8 cellular contexts compared by ENCODE assay signal in genomic region chr11:65078151-65078550, GRCh38. TPM values are rescaled to one million over a fixed set of nuclear protein-coding genes. Genes with fewer than 3 reads are reported as not detected.
A peak's percentile ranks its signal among the peaks of the same experiment; 100 is the strongest.
DNase-seq lines count a peak whose midpoint lies in the region; TF ChIP-seq lines count a peak whose summit lies in the region.

No MANE protein-coding gene starts in this region.

- no peaks in the 10 kb centered on the region for H3K27me3 ChIP-seq in CD4-positive, alpha-beta memory T cell (ENCODE audit: insufficient read depth, low read length)

- TF ChIP-seq CTCF in HEK293 (tag by site-specific recombination; IDR thresholded peaks at IDR 0.05) = peak; percentile 36

- in situ Hi-C loops in SK-MEL-5 (cut with HindIII; ENCODE audit: low pct_unique_long_range_greater_than_20kb, low sequenced_read_pairs) = no loop called here

- H3K4me3 ChIP-seq in CD4-positive, alpha-beta memory T cell (ENCODE audit: low read length in 2 of 2) = no peak overlapping the region
- no peak overlapping the region for H3K4me3 ChIP-seq in HEK293 (ENCODE audit: low read depth, low read length)

- CTCF ChIA-PET in CD4-positive, alpha-beta memory T cell (lab: Charles Lee; ENCODE audit: partially characterized antibody) = interaction anchor here (0.7 to 9.5 kb wide), 8 partner anchors 10 to 66 kb away, joined by 3 to 57 read pairs (median 4); partner anchors contain the start of genes ARL2, SAC3D1 and SYVN1
- CTCF ChIA-PET in HEK293 (lab: Yijun Ruan, JAX) = interaction anchor here (0.6 to 1.5 kb wide), 9 partner anchors 8 to 225 kb away, joined by 3 to 6 read pairs (median 4); partner anchors contain the start of genes NAALADL1 and SAC3D1

- H3K27me3 Mint-ChIP-seq in CD4-positive, alpha-beta memory T cell = no peaks in the 10 kb centered on the region
- H3K27me3 Mint-ChIP-seq in immature natural killer cell (ENCODE audit: low read depth in 3 of 3) = peaks cover 0 to 7% (median 5%) of the 10 kb centered on the region in 3 donors

- H3K4me1 ChIP-seq in CD4-positive, alpha-beta memory T cell (ENCODE audit: insufficient read depth, low read length) = peaks cover 18% of the 10 kb centered on the region
- H3K4me1 ChIP-seq in HEK293 (ENCODE audit: control insufficient read depth, insufficient read depth, low read length) = peaks cover 3% of the 10 kb centered on the region; the same call in 1 of the 2 replicates

- peak overlapping the region; percentile 35 for H3K27ac ChIP-seq in CD4-positive, alpha-beta memory T cell (ENCODE audit: low read depth, low read length)
- H3K27ac ChIP-seq in HEK293 (ENCODE audit: extremely low read depth, low read depth, low read length) = no peak overlapping the region

- peak; percentile 71 to 75 (median 72) for DNase-seq in CD4-positive, alpha-beta memory T cell
- DNase-seq in SK-MEL-5 (ENCODE audit: low read depth, low spot score) = peak; percentile 56
- peak; percentile 73 for DNase-seq in activated naive CD4-positive, alpha-beta T cell treated with anti-CD3 and anti-CD28 coated beads, Interleukin-2, amount 50 U/mL, for 16 hours
- DNase-seq in immature natural killer cell = peak; percentile 20 to 36 (median 30)
- peak; percentile 35 to 62 (median 40) for DNase-seq in stimulated activated CD4-positive, alpha-beta T cell treated with anti-CD3 and anti-CD28 coated beads, TNF-alpha, amount 100 ng/mL, for 48 hours (ENCODE audit: low read depth in 3 of 3)
- no peak for DNase-seq in hippocampal formation (lab: John Stamatoyannopoulos, UW)
- DNase-seq in amniotic stem cell (lab: John Stamatoyannopoulos, UW) = no peak

- intact Hi-C loops in CD4-positive, alpha-beta memory T cell (cut with micrococcal nuclease) = loop anchor here (1.0 to 5.0 kb wide), 4 partner anchors 37 to 231 kb away; partner anchors contain the start of genes SAC3D1 and SNX15

- peaks cover 4 to 22% (median 12%) of the 10 kb centered on the region in 4 donors for H3K4me1 Mint-ChIP-seq in CD4-positive, alpha-beta memory T cell
- peaks cover 5 to 6% of the 10 kb centered on the region in 2 donors for H3K4me1 Mint-ChIP-seq in immature natural killer cell

- H3K27ac Mint-ChIP-seq in CD4-positive, alpha-beta memory T cell = peak overlapping the region; percentile 42 to 93 (median 81)
- peak overlapping the region in 4 of 6 donors; percentile 12 to 69 (median 58) for H3K27ac Mint-ChIP-seq in immature natural killer cell

- no peaks in the 10 kb centered on the region for H3K36me3 Mint-ChIP-seq in CD4-positive, alpha-beta memory T cell
- H3K36me3 Mint-ChIP-seq in immature natural killer cell = no peaks in the 10 kb centered on the region

- no peaks in the 10 kb centered on the region for H3K9me3 Mint-ChIP-seq in CD4-positive, alpha-beta memory T cell
- H3K9me3 Mint-ChIP-seq in immature natural killer cell = no peaks in the 10 kb centered on the region

- H3K9me3 ChIP-seq in CD4-positive, alpha-beta memory T cell (ENCODE audit: control insufficient read depth in 1 of 2, low read length in 2 of 2) = no peaks in the 10 kb centered on the region
- no peaks in the 10 kb centered on the region for H3K9me3 ChIP-seq in HEK293 (ENCODE audit: control insufficient read depth, insufficient read depth, low read depth, low read length)

- peak overlapping the region in 2 of 8 donors; percentile 9 to 30 for H3K4me3 Mint-ChIP-seq in CD4-positive, alpha-beta memory T cell
- no peak overlapping the region for H3K4me3 Mint-ChIP-seq in immature natural killer cell

- no peaks in the 10 kb centered on the region for H3K36me3 ChIP-seq in CD4-positive, alpha-beta memory T cell (ENCODE audit: insufficient read depth, low read length)
- H3K36me3 ChIP-seq in HEK293 (ENCODE audit: control insufficient read depth in 2 of 2, insufficient read depth in 1 of 2, low read length in 2 of 2) = peaks cover 5 to 71% of the 10 kb centered on the region in 2 experiments; a peak in 2 of 3 replicates

- POLR2A ChIA-PET in CD4-positive, alpha-beta memory T cell (lab: Charles Lee; ENCODE audit: partially characterized antibody) = interaction anchor here (0.7 to 1.3 kb wide), 3 partner anchors 33 to 44 kb away, joined by 3 read pairs; partner anchors contain the start of genes FAU, MRPL49, SAC3D1 and TM7SF2
- POLR2A ChIA-PET in HEK293 (lab: Yijun Ruan, JAX) = interaction anchor here (0.6 kb wide), 1 partner anchor 27 kb away, joined by 6 read pairs; no protein-coding TSS in a partner anchor

TF ChIP-seq in HEK293, 187 proteins besides CTCF, POLR2A, EP300 and RAD21:
- TF ChIP-seq HOXD13 (CRISPR knock-in tag; IDR thresholded peaks at IDR 0.05; ENCODE audit: borderline replicate concordance) (no peak), ZBTB17 (tag by site-specific recombination; IDR thresholded peaks at IDR 0.05) (no peak), SP7 (tag by site-specific recombination; IDR thresholded peaks at IDR 0.05) (no peak), ZBTB49 (tag by site-specific recombination; IDR thresholded peaks at IDR 0.05; ENCODE audit: low read depth) (no peak), ZNF239 (tag by site-specific recombination; IDR thresholded peaks at IDR 0.05) (no peak), ZNF664 (tag by site-specific recombination; IDR thresholded peaks at IDR 0.05) (no peak), FEZF1 (tag by site-specific recombination; IDR thresholded peaks at IDR 0.05) (no peak), ZSCAN5A (tag by site-specific recombination; IDR thresholded peaks at IDR 0.05) (no peak), ZFP37 (tag by site-specific recombination; IDR thresholded peaks at IDR 0.05) (no peak), ZSCAN16 (tag by site-specific recombination; IDR thresholded peaks at IDR 0.05) (no peak)

RNA-seq across cellular contexts. Expression of gene CDCA5, which starts 5.7 kb away (rescaled TPM):
- under 1 TPM; 0.41 to 0.64 TPM for total RNA-seq in CD4-positive, alpha-beta memory T cell
- polyA plus RNA-seq in CD4-positive, alpha-beta memory T cell = under 1 TPM in 1 of 2 donors, not detected in 1; 0.41 TPM
- 18.8 and 21.7 TPM in 2 replicates for total RNA-seq in SK-MEL-5 (2014; rRNA removed; shearing (Covaris generic))
- 38.5 and 44.3 TPM in 2 replicates for polyA plus RNA-seq in SK-MEL-5 (2015; cell fraction: cytosol; rRNA removed)
- polyA plus RNA-seq in SK-MEL-5 (2015; cell fraction: nucleus; rRNA removed) = 48.2 and 63.5 TPM in 2 replicates
- 1 to 10 TPM; 1.8 to 2.9 (median 2.4) TPM for polyA plus RNA-seq in immature natural killer cell

RNA-seq across cellular contexts. Expression of gene ZFPL1, which starts 5.9 kb away (rescaled TPM):
- 10 to 100 TPM; 48.6 to 51.9 TPM for total RNA-seq in CD4-positive, alpha-beta memory T cell
- 10 to 100 TPM; 28.7 to 31.0 TPM for polyA plus RNA-seq in CD4-positive, alpha-beta memory T cell
- 22.2 and 23.8 TPM in 2 replicates for total RNA-seq in SK-MEL-5 (2014; rRNA removed; shearing (Covaris generic))
- polyA plus RNA-seq in SK-MEL-5 (2015; cell fraction: cytosol; rRNA removed) = 28.4 and 36.5 TPM in 2 replicates
- polyA plus RNA-seq in SK-MEL-5 (2015; cell fraction: nucleus; rRNA removed) = 71.2 and 94.2 TPM in 2 replicates
- 10 to 100 TPM; 28.3 to 31.2 (median 29.8) TPM for polyA plus RNA-seq in immature natural killer cell

RNA-seq across cellular contexts. Expression of gene VPS51, which starts 17.9 kb away (rescaled TPM):
- total RNA-seq in CD4-positive, alpha-beta memory T cell = 100 to 1,000 TPM; 221 to 226 TPM
- 100 to 1,000 TPM in 1 of 2 donors, 10 to 100 TPM in 1; 87.0 to 113 TPM for polyA plus RNA-seq in CD4-positive, alpha-beta memory T cell
- 86.9 and 92.9 TPM in 2 replicates for total RNA-seq in SK-MEL-5 (2014; rRNA removed; shearing (Covaris generic))
- 136 and 163 TPM in 2 replicates for polyA plus RNA-seq in SK-MEL-5 (2015; cell fraction: cytosol; rRNA removed)
- 73.3 and 174 TPM in 2 replicates for polyA plus RNA-seq in SK-MEL-5 (2015; cell fraction: nucleus; rRNA removed)
- polyA plus RNA-seq in immature natural killer cell = 100 to 1,000 TPM in 1 of 3 donors, 10 to 100 TPM in 2; 70.3 to 102 (median 87.7) TPM

RNA-seq across cellular contexts. Expression of gene NAALADL1, which starts 19.8 kb away (rescaled TPM):
- total RNA-seq in CD4-positive, alpha-beta memory T cell = 10 to 100 TPM; 22.4 to 23.4 TPM
- 10 to 100 TPM; 16.6 to 27.0 TPM for polyA plus RNA-seq in CD4-positive, alpha-beta memory T cell
- total RNA-seq in SK-MEL-5 (2014; rRNA removed; shearing (Covaris generic)) = not detected in 2 replicates
- polyA plus RNA-seq in SK-MEL-5 (2015; cell fraction: cytosol; rRNA removed) = not detected in 2 replicates
- polyA plus RNA-seq in SK-MEL-5 (2015; cell fraction: nucleus; rRNA removed) = 0.89 TPM in 1 of 2 replicates, not detected in the other
- 100 to 1,000 TPM in 1 of 3 donors, 10 to 100 TPM in 2; 64.4 to 103 (median 88.7) TPM for polyA plus RNA-seq in immature natural killer cell

RNA-seq across cellular contexts. Expression of gene TM7SF2, which starts 33.5 kb away (rescaled TPM):
- 10 to 100 TPM; 22.4 to 27.2 TPM for total RNA-seq in CD4-positive, alpha-beta memory T cell
- polyA plus RNA-seq in CD4-positive, alpha-beta memory T cell = 10 to 100 TPM in 1 of 2 donors, 1 to 10 TPM in 1; 9.1 to 12.1 TPM
- total RNA-seq in SK-MEL-5 (2014; rRNA removed; shearing (Covaris generic)) = 3.4 and 5.3 TPM in 2 replicates
- polyA plus RNA-seq in SK-MEL-5 (2015; cell fraction: cytosol; rRNA removed) = 9.8 and 16.9 TPM in 2 replicates
- polyA plus RNA-seq in SK-MEL-5 (2015; cell fraction: nucleus; rRNA removed) = 34.8 and 51.4 TPM in 2 replicates
- polyA plus RNA-seq in immature natural killer cell = 10 to 100 TPM; 12.8 to 16.8 (median 15.4) TPM

Comparison
In these comparisons a context has a peak if more than half of its experiments do, and no peak if none do; other contexts are left out.
1. DNase-seq: peak in CD4-positive, alpha-beta memory T cell (5 of 5), SK-MEL-5 (single experiment), activated naive CD4-positive, alpha-beta T cell treated with anti-CD3 and anti-CD28 coated beads, Interleukin-2, amount 50 U/mL, for 16 hours (single experiment), immature natural killer cell (3 of 3) and stimulated activated CD4-positive, alpha-beta T cell treated with anti-CD3 and anti-CD28 coated beads, TNF-alpha, amount 100 ng/mL, for 48 hours (3 of 3); none in hippocampal formation (0 of 2) and amniotic stem cell (single experiment).
2. RNA of gene CDCA5, which starts 5.7 kb away (total RNA-seq): 18.8 to 21.7 TPM in SK-MEL-5; 0.41 to 0.64 TPM in CD4-positive, alpha-beta memory T cell; every median in the first group is over 10 times any median in the second.